ENCODE assay signal across 11 cellular contexts in the genomic region with DNA sequence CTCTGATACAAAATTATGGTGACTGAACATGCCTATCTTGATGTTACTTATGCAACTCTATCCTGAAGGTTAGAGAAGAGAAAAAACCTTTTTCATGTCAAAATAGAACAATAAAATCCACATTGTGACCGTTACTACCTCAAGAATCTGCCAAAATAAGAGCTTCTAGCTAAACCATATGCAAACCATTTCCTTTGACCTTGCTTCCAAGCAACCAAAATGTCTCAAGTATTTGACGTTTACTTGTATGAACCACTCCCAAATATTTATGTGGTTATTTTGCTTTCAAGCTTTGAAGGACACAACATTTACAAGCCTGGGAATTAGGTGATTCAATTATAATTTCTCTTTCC. TPM values are rescaled to one million over a fixed set of nuclear protein-coding genes. Genes with fewer than 3 reads are reported as not detected.
DNase-seq lines count a peak whose midpoint lies in the region; ATAC-seq, FAIRE-seq and TF ChIP-seq lines count a peak whose summit lies in the region.
"Had no signal": no experiment of that assay in that cellular context is flagged by ENCODE, and none has a peak within 500 bp of the region (broad histone marks: within the 10 kb centered on the region; RNA-seq: fewer than 3 reads in every experiment).

No MANE protein-coding gene starts in this region.

- H3K27ac ChIP-seq in HUES48 (ENCODE audit: low read depth, low read length) (peak overlapping the region; percentile 94), brain microvascular endothelial cell (no peak overlapping the region), heart left ventricle (peak overlapping the region in 1 of 12 donors; percentile 29), kidney (ENCODE audit: low read depth in 2 of 2, low read length in 2 of 2) (no peak overlapping the region)
- H3K27ac ChIP-seq: prostate gland had no signal

- WGBS in heart left ventricle, 4 donors, result 57 to 66% (median 60%) methylated on average over 2 of the region's 2 CpGs

- peaks cover 67% of the 10 kb centered on the region for H3K4me1 ChIP-seq in HUES48 (ENCODE audit: control insufficient read depth, insufficient read depth, low read length)
- peaks cover 9 to 78% (median 54%) of the 10 kb centered on the region in 12 donors for H3K4me1 ChIP-seq in heart left ventricle
- H3K4me1 ChIP-seq in kidney (ENCODE audit: control insufficient read depth in 1 of 2, insufficient read depth in 1 of 2, low read depth in 1 of 2, low read length in 2 of 2), result peaks cover 3 to 19% of the 10 kb centered on the region in 2 donors

- intact Hi-C loops in heart left ventricle (cut with DNase I), result no loop called here
- intact Hi-C loops in kidney (cut with DNase I), result no loop called here

- H3K27me3 ChIP-seq in HUES48 (ENCODE audit: control insufficient read depth, insufficient read depth, low read length) (no peaks in the 10 kb centered on the region), brain microvascular endothelial cell (replicated peaks) (no peaks in the 10 kb centered on the region), heart left ventricle (no peaks in the 10 kb centered on the region)

- ATAC-seq in GM18520 (IDR thresholded peaks at IDR 0.05; ENCODE audit: unreplicated experiment) (peak; percentile 30), GM21619 (IDR thresholded peaks at IDR 0.05; ENCODE audit: unreplicated experiment) (peak; percentile 40), heart left ventricle (no peak)

- in situ Hi-C loops in brain microvascular endothelial cell (cut with HindIII; ENCODE audit: low pct_ligation_motif_present, low sequenced_read_pairs), result no loop called here

- H3K9ac ChIP-seq in HUES48 (ENCODE audit: low read depth, low read length), result peak overlapping the region; percentile 52
- H3K9ac ChIP-seq in kidney (ENCODE audit: low read length in 2 of 2), result no peak overlapping the region

- H3K36me3 ChIP-seq in HUES48 (ENCODE audit: control insufficient read depth, insufficient read depth, low read length) (no peaks in the 10 kb centered on the region), brain microvascular endothelial cell (replicated peaks) (no peaks in the 10 kb centered on the region), heart left ventricle (no peaks in the 10 kb centered on the region), kidney (ENCODE audit: control insufficient read depth in 1 of 2, insufficient read depth in 2 of 2, low read length in 2 of 2) (no peaks in the 10 kb centered on the region)
- H3K36me3 ChIP-seq: prostate gland had no signal

- H3K9me3 ChIP-seq in HUES48 (ENCODE audit: control insufficient read depth, insufficient read depth, low read length) (no peaks in the 10 kb centered on the region), heart left ventricle (no peaks in the 10 kb centered on the region), kidney (ENCODE audit: control insufficient read depth in 1 of 2, low read length in 2 of 2) (no peaks in the 10 kb centered on the region)
- H3K9me3 ChIP-seq: prostate gland had no signal

- no peak for TF ChIP-seq CTCF in brain microvascular endothelial cell (IDR thresholded peaks at IDR 0.05; ENCODE audit: low read depth, low read length, missing control alignments)
- no peak for TF ChIP-seq CTCF in heart left ventricle (IDR thresholded peaks at IDR 0.05)
- no peak for TF ChIP-seq CTCF in kidney (IDR thresholded peaks at IDR 0.05; ENCODE audit: borderline replicate concordance, extremely low read depth, insufficient read depth)

- no peak for TF ChIP-seq POLR2A in heart left ventricle (IDR thresholded peaks at IDR 0.05)

- FAIRE-seq in kidney (lab: Jason Lieb, UNC), result no peak
- FAIRE-seq: G401.6 had no signal

- peak; percentile 63 for DNase-seq in iris pigment epithelial cell (ENCODE audit: low read depth)
- no peak for DNase-seq in brain microvascular endothelial cell
- DNase-seq in heart left ventricle, result no peak
- DNase-seq in NCI-H1694 treated with DMSO at 0.1 percent for 48 hours (lab: John Stamatoyannopoulos, UW), result no peak
- DNase-seq in kidney, result no peak
- DNase-seq: NCI-H1436 treated with DMSO at 0.1 percent for 48 hours had no signal

- H3K4me3 ChIP-seq in HUES48 (ENCODE audit: low read depth, low read length) (peak overlapping the region; percentile 22), brain microvascular endothelial cell (ENCODE audit: low read depth, low read length) (no peak overlapping the region), heart left ventricle (no peak overlapping the region), kidney (ENCODE audit: low read length in 2 of 2) (no peak overlapping the region)
- H3K4me3 ChIP-seq: prostate gland had no signal

RNA-seq across cellular contexts. Expression of a gene that starts 13.9 kb away (rescaled TPM):
- 10 to 100 TPM in 8 of 9 donors, 1 to 10 TPM in 1; 9.8 to 26.8 (median 18.5) TPM for total RNA-seq in heart left ventricle
- polyA plus RNA-seq in heart left ventricle, result 10 to 100 TPM in 1 of 2 donors, 1 to 10 TPM in 1; 2.6 to 11.1 TPM
- total RNA-seq in kidney, result 54.6 TPM
- 8.6 TPM for polyA plus RNA-seq in kidney (ENCODE audit: insufficient read depth, low read depth, low replicate concordance)

Comparison
In these comparisons a context has a peak if more than half of its experiments do, and no peak if none do; other contexts are left out.
1. ATAC-seq: peak in GM18520 (single experiment) and GM21619 (single experiment); none in heart left ventricle (0 of 4).